In genomic region chr7:117381357-117381756, GRCh38 we compare ENCODE assay signal across 2 cellular contexts.
TF ChIP-seq lines count a peak whose summit lies in the region.

No MANE protein-coding gene starts in this region.

TF ChIP-seq in SK-N-SH treated with all-trans-retinoic acid at 6 μM for 48 hours, 23 proteins besides CTCF, POLR2A, EP300 and RAD21 (continued from another document):
- no peak for TF ChIP-seq PATZ1 (CRISPR knock-in tag; IDR thresholded peaks at IDR 0.05; ENCODE audit: borderline replicate concordance)
- TF ChIP-seq OSR1 (CRISPR knock-in tag; IDR thresholded peaks at IDR 0.05): no peak
- no peak for TF ChIP-seq ZNF70 (CRISPR knock-in tag; IDR thresholded peaks at IDR 0.05)
- no peak for TF ChIP-seq ZFP3 (CRISPR knock-in tag; IDR thresholded peaks at IDR 0.05)
- no peak for TF ChIP-seq ISL1 (CRISPR knock-in tag; IDR thresholded peaks at IDR 0.05)
- no peak for TF ChIP-seq TSHZ2 (CRISPR knock-in tag; IDR thresholded peaks at IDR 0.05)
- no peak for TF ChIP-seq POU6F1 (CRISPR knock-in tag; IDR thresholded peaks at IDR 0.05; ENCODE audit: borderline replicate concordance, low read depth)
- TF ChIP-seq BACH2 (CRISPR knock-in tag; IDR thresholded peaks at IDR 0.05; ENCODE audit: borderline replicate concordance): no peak

TF ChIP-seq in SK-N-SH, 30 proteins besides CTCF, POLR2A, EP300 and RAD21 (continued from another document):
- TF ChIP-seq MAX (IDR thresholded peaks at IDR 0.05; ENCODE audit: low read depth): no peak
- no peak for TF ChIP-seq IRF3 (IDR thresholded peaks at IDR 0.05; ENCODE audit: low read depth, low read length)
- TF ChIP-seq ELF1 (IDR thresholded peaks at IDR 0.05): no peak
- TF ChIP-seq GATA2 (CRISPR knock-in tag; IDR thresholded peaks at IDR 0.05): no peak
- TF ChIP-seq EZH2phosphoT487 (IDR thresholded peaks at IDR 0.05; ENCODE audit: borderline replicate concordance, low read depth): no peak
- TF ChIP-seq FOXJ3 (CRISPR knock-in tag; IDR thresholded peaks at IDR 0.05): no peak
- TF ChIP-seq PBX3 (IDR thresholded peaks at IDR 0.05): no peak
- no peak for TF ChIP-seq TCF12 (IDR thresholded peaks at IDR 0.05)
- TF ChIP-seq FOSL2 (IDR thresholded peaks at IDR 0.05; ENCODE audit: borderline replicate concordance, low read depth): no peak
- TF ChIP-seq POLR2AphosphoS5 (IDR thresholded peaks at IDR 0.05; ENCODE audit: low read depth, low read length): no peak
- TF ChIP-seq RXRA (IDR thresholded peaks at IDR 0.05; ENCODE audit: borderline replicate concordance, low read depth): no peak
- no peak for TF ChIP-seq RFX5 (IDR thresholded peaks at IDR 0.05; ENCODE audit: low read length)
